Comparison of ENCODE assay signal across 8 cellular contexts in the genomic region with DNA sequence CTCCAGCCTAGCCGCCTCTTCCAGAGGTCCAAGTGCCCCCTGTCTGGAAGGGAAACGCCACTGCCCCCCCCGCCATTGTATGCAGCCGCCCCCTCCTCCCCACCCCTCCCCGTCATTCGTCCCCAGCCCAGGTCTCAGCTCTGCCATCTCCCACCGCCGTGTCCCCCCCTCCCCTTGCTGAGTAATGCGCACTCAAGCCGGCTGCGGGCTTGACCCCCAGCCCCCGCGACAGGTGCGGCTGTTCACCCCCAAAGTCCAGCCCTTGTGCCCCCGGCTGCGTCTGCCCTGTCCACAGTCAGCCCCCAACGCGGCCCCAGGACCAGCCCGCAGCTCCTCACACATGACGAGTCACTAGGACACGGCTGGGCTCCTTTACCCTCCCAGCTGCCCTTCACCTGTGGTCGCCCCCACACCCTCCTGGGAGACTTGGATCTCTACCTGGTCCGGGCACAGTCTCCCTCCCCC. TPM values are rescaled to one million over a fixed set of nuclear protein-coding genes. Genes with fewer than 3 reads are reported as not detected.
DNase-seq lines count a peak whose midpoint lies in the region; ATAC-seq and TF ChIP-seq lines count a peak whose summit lies in the region.

No MANE protein-coding gene starts in this region.

- H3K9me3 Mint-ChIP-seq in activated CD8-positive, alpha-beta memory T cell treated with anti-CD3 and anti-CD28 coated beads, Interleukin-2, amount 10 ng/mL, durations not matched to agents 7 days and 5 days (ENCODE audit: low read depth) = no peaks in the 10 kb centered on the region

- H3K36me3 ChIP-seq in HUES6 (ENCODE audit: control insufficient read depth, insufficient read depth, low read length) (peaks cover 9% of the 10 kb centered on the region), sigmoid colon (no peaks in the 10 kb centered on the region)

- 2 to 3% methylated on average over 23 of the region's 23 CpGs for WGBS in sigmoid colon, 2 donors

- H3K4me3 ChIP-seq in HUES6 (ENCODE audit: low read depth, low read length) (peak overlapping the region; percentile 84), sigmoid colon (peak overlapping the region; percentile 45 to 67 (median 58))

- H3K4me1 ChIP-seq in HUES6 (ENCODE audit: control insufficient read depth, insufficient read depth, low read length) = peaks cover 43% of the 10 kb centered on the region
- H3K4me1 ChIP-seq in sigmoid colon = peaks cover 0 to 31% (median 30%) of the 10 kb centered on the region in 4 donors

- TF ChIP-seq POLR2A in sigmoid colon (IDR thresholded peaks at IDR 0.05) = no peak

- CTCF ChIA-PET in activated CD8-positive, alpha-beta memory T cell treated with anti-CD3 and anti-CD28 coated beads, Interleukin-2, amount 10 ng/mL, durations not matched to agents 7 days and 5 days (lab: Charles Lee) = interaction anchor here (0.9 to 5.3 kb wide), 2 partner anchors 166 to 283 kb away, joined by 3 to 78 read pairs; a partner anchor contains a TSS

- peak overlapping the region; percentile 78 for H3K9ac ChIP-seq in HUES6 (ENCODE audit: low read length)

- in situ Hi-C loops in GM13976 (cut with MboI; ENCODE audit: low sequenced_read_pairs, unreplicated experiment) = loop anchor here (10.0 kb wide), 1 partner anchor 299 kb away; no protein-coding TSS in a partner anchor

- TF ChIP-seq CTCF in sigmoid colon (IDR thresholded peaks at IDR 0.05) (no peak), GM13976 (IDR thresholded peaks at IDR 0.05; ENCODE audit: borderline replicate concordance, control extremely low read depth, extremely low read depth, insufficient read depth, missing control alignments) (no peak)

- H3K27ac ChIP-seq in HUES6 (ENCODE audit: low read depth, low read length) (peak overlapping the region; percentile 88; the same call in 1 of the 2 replicates), sigmoid colon (peak overlapping the region; percentile 15 to 60 (median 45))

- H3K27ac Mint-ChIP-seq in activated CD8-positive, alpha-beta memory T cell treated with anti-CD3 and anti-CD28 coated beads, Interleukin-2, amount 10 ng/mL, durations not matched to agents 7 days and 5 days = no peak overlapping the region

- no peak for ATAC-seq in activated CD8-positive, alpha-beta memory T cell treated with anti-CD3 and anti-CD28 coated beads, Interleukin-2, amount 10 ng/mL, durations not matched to agents 7 days and 5 days
- ATAC-seq in left ventricle myocardium superior (peak; percentile 41), HG03520 (IDR thresholded peaks at IDR 0.05; ENCODE audit: unreplicated experiment) (no peak)

- TF ChIP-seq EP300 in sigmoid colon (IDR thresholded peaks at IDR 0.05) = no peak

- DNase-seq in activated CD8-positive, alpha-beta memory T cell treated with anti-CD3 and anti-CD28 coated beads, Interleukin-2, amount 10 ng/mL, durations not matched to agents 7 days and 5 days = no peak
- DNase-seq in left ventricle myocardium superior = peak; percentile 53
- DNase-seq in sigmoid colon = peak; percentile 73
- DNase-seq in inferior parietal cortex (ENCODE audit: extremely low spot score) = no peak
- DNase-seq in GF-D8 (lab: John Stamatoyannopoulos, UW) = no peak
- DNase-seq in GM13976 (ENCODE audit: low spot score) = no peak

- peak overlapping the region; percentile 26 for H3K4me3 Mint-ChIP-seq in activated CD8-positive, alpha-beta memory T cell treated with anti-CD3 and anti-CD28 coated beads, Interleukin-2, amount 10 ng/mL, durations not matched to agents 7 days and 5 days

- H3K36me3 Mint-ChIP-seq in activated CD8-positive, alpha-beta memory T cell treated with anti-CD3 and anti-CD28 coated beads, Interleukin-2, amount 10 ng/mL, durations not matched to agents 7 days and 5 days = no peaks in the 10 kb centered on the region

- H3K9me3 ChIP-seq in HUES6 (ENCODE audit: control insufficient read depth, insufficient read depth, low read depth, low read length) (no peaks in the 10 kb centered on the region), sigmoid colon (no peaks in the 10 kb centered on the region)

- intact Hi-C loops in left ventricle myocardium superior (cut with micrococcal nuclease) = no loop called here
- intact Hi-C loops in sigmoid colon (cut with DNase I) = no loop called here

- H3K27me3 ChIP-seq in HUES6 (ENCODE audit: control insufficient read depth, insufficient read depth, low read length) = peaks cover 10% of the 10 kb centered on the region
- H3K27me3 ChIP-seq in sigmoid colon = peaks cover 8 to 30% (median 29%) of the 10 kb centered on the region in 3 donors

- H3K4me1 Mint-ChIP-seq in activated CD8-positive, alpha-beta memory T cell treated with anti-CD3 and anti-CD28 coated beads, Interleukin-2, amount 10 ng/mL, durations not matched to agents 7 days and 5 days = peaks cover 18% of the 10 kb centered on the region

- H3K27me3 Mint-ChIP-seq in activated CD8-positive, alpha-beta memory T cell treated with anti-CD3 and anti-CD28 coated beads, Interleukin-2, amount 10 ng/mL, durations not matched to agents 7 days and 5 days = peaks cover 42% of the 10 kb centered on the region

RNA-seq across cellular contexts. Expression of a gene that starts 0.6 kb away (rescaled TPM):
- not detected for total RNA-seq in activated CD8-positive, alpha-beta memory T cell treated with anti-CD3 and anti-CD28 coated beads, Interleukin-2, amount 10 ng/mL, durations not matched to agents 7 days and 5 days
- total RNA-seq in left ventricle myocardium superior (103 TPM), sigmoid colon (10 to 100 TPM in 3 of 4 donors, 1 to 10 TPM in 1; 6.7 to 20.6 (median 13.6) TPM)
- polyA plus RNA-seq in sigmoid colon = 1 to 10 TPM; 1.6 to 8.4 (median 8.1) TPM

Comparison
In these comparisons a context has a peak if more than half of its experiments do, and no peak if none do; other contexts are left out.
1. DNase-seq: peak in left ventricle myocardium superior (single experiment) and sigmoid colon (single experiment); none in activated CD8-positive, alpha-beta memory T cell treated with anti-CD3 and anti-CD28 coated beads, Interleukin-2, amount 10 ng/mL, durations not matched to agents 7 days and 5 days (single experiment), inferior parietal cortex (single experiment), GF-D8 (single experiment) and GM13976 (single experiment).
2. RNA of a gene that starts 0.6 kb away (total RNA-seq): 103 TPM in left ventricle myocardium superior (single experiment) and 6.7 to 20.6 TPM in sigmoid colon; not detected in activated CD8-positive, alpha-beta memory T cell treated with anti-CD3 and anti-CD28 coated beads, Interleukin-2, amount 10 ng/mL, durations not matched to agents 7 days and 5 days; every median in the first group is over 4 times any median in the second.